10 cellular contexts compared by ENCODE assay signal in genomic region chr20:5074050-5074674, GRCh38. TPM values are rescaled to one million over a fixed set of nuclear protein-coding genes. Genes with fewer than 3 reads are reported as not detected.
DNase-seq lines count a peak whose midpoint lies in the region; ATAC-seq and TF ChIP-seq lines count a peak whose summit lies in the region.
"Had no signal": no experiment of that assay in that cellular context is flagged by ENCODE, and none has a peak within 500 bp of the region (broad histone marks: within the 10 kb centered on the region; RNA-seq: fewer than 3 reads in every experiment).

No MANE protein-coding gene starts in this region.

- H3K4me3 Mint-ChIP-seq in T-helper 1 cell treated with Interleukin-12 subunit alpha and Interleukin-12 subunit beta and Interleukin-4 antibody, amounts not matched to agents 30 μg/mL and 1 μg/mL, for 36 hours: no peak overlapping the region
- no peak overlapping the region for H3K4me3 Mint-ChIP-seq in T-helper 17 cell

- 92 to 95% methylated on average over 4 of the region's 4 CpGs for WGBS in thyroid gland, 2 donors

- no peak overlapping the region for H3K4me3 ChIP-seq in thyroid gland (replicated peaks in 1 of 3)
- H3K4me3 ChIP-seq: mucosa of descending colon had no signal

- no peaks in the 10 kb centered on the region for H3K9me3 Mint-ChIP-seq in T-helper 1 cell treated with Interleukin-12 subunit alpha and Interleukin-12 subunit beta and Interleukin-4 antibody, amounts not matched to agents 30 μg/mL and 1 μg/mL, for 36 hours

- H3K27me3 Mint-ChIP-seq in T-helper 1 cell treated with Interleukin-12 subunit alpha and Interleukin-12 subunit beta and Interleukin-4 antibody, amounts not matched to agents 30 μg/mL and 1 μg/mL, for 36 hours (ENCODE audit: low read depth): no peaks in the 10 kb centered on the region
- no peaks in the 10 kb centered on the region for H3K27me3 Mint-ChIP-seq in T-helper 17 cell

- H3K36me3 ChIP-seq in thyroid gland: no peaks in the 10 kb centered on the region

- H3K9me3 ChIP-seq in T-helper 17 cell (ENCODE audit: control insufficient read depth, low read length, poor library complexity, severe bottlenecking): no peaks in the 10 kb centered on the region
- H3K9me3 ChIP-seq in thyroid gland: no peaks in the 10 kb centered on the region
- H3K9me3 ChIP-seq: mucosa of descending colon had no signal

- no peaks in the 10 kb centered on the region for H3K27me3 ChIP-seq in thyroid gland

- H3K27ac Mint-ChIP-seq in T-helper 1 cell treated with Interleukin-12 subunit alpha and Interleukin-12 subunit beta and Interleukin-4 antibody, amounts not matched to agents 30 μg/mL and 1 μg/mL, for 36 hours: peak overlapping the region; percentile 27
- H3K27ac Mint-ChIP-seq in T-helper 17 cell: peak overlapping the region; percentile 41

- DNase-seq in T-helper 1 cell: no peak
- DNase-seq in T-helper 17 cell: no peak
- no peak for DNase-seq in epithelial cell of prostate (ENCODE audit: low read depth, low spot score)
- DNase-seq in thyroid gland: no peak
- DNase-seq in inferior parietal cortex (ENCODE audit: extremely low spot score): no peak
- DNase-seq: NCI-H524 had no signal

- H3K36me3 Mint-ChIP-seq in T-helper 1 cell treated with Interleukin-12 subunit alpha and Interleukin-12 subunit beta and Interleukin-4 antibody, amounts not matched to agents 30 μg/mL and 1 μg/mL, for 36 hours (ENCODE audit: low read depth): peaks cover 4% of the 10 kb centered on the region
- H3K36me3 Mint-ChIP-seq in T-helper 17 cell (ENCODE audit: low read depth): no peaks in the 10 kb centered on the region

- no peak for TF ChIP-seq POLR2A in thyroid gland (IDR thresholded peaks at IDR 0.05)

- H3K4me1 Mint-ChIP-seq in T-helper 1 cell treated with Interleukin-12 subunit alpha and Interleukin-12 subunit beta and Interleukin-4 antibody, amounts not matched to agents 30 μg/mL and 1 μg/mL, for 36 hours (ENCODE audit: low read depth): peaks cover 37% of the 10 kb centered on the region
- peaks cover 24% of the 10 kb centered on the region for H3K4me1 Mint-ChIP-seq in T-helper 17 cell

- ATAC-seq in T-helper 17 cell (no peak), HG02623 (IDR thresholded peaks at IDR 0.05; ENCODE audit: unreplicated experiment) (no peak), HG02970 (IDR thresholded peaks at IDR 0.05; ENCODE audit: low FRiP score, unreplicated experiment) (no peak)

- H3K27ac ChIP-seq in epithelial cell of prostate (peak overlapping the region; percentile 61), thyroid gland (peak overlapping the region in 2 of 3 donors; percentile 60 to 75)

- TF ChIP-seq CTCF in thyroid gland (IDR thresholded peaks at IDR 0.05): no peak

- H3K4me1 ChIP-seq in thyroid gland: peaks cover 12 to 19% of the 10 kb centered on the region in 2 donors

- intact Hi-C loops in thyroid gland (cut with DNase I): no loop called here

RNA-seq across cellular contexts. Expression of gene TMEM230, which starts 38.7 kb away (rescaled TPM):
- 10 to 100 TPM; 49.9 to 50.5 TPM for total RNA-seq in T-helper 17 cell
- 100 to 1,000 TPM in 3 of 4 donors, 10 to 100 TPM in 1; 97.0 to 154 (median 142) TPM for total RNA-seq in thyroid gland

RNA-seq across cellular contexts. Expression of gene PCNA, which starts 45.6 kb away (rescaled TPM):
- total RNA-seq in T-helper 17 cell (10 to 100 TPM; 29.3 to 35.4 TPM), thyroid gland (10 to 100 TPM; 35.1 to 66.1 (median 55.8) TPM)

RNA-seq across cellular contexts. Expression of gene CDS2, which starts 52.6 kb away (rescaled TPM):
- 10 to 100 TPM; 75.3 to 86.9 TPM for total RNA-seq in T-helper 17 cell
- total RNA-seq in thyroid gland: 10 to 100 TPM; 34.0 to 55.4 (median 40.9) TPM
